1 cellular context compared by ENCODE assay signal in the genomic region with DNA sequence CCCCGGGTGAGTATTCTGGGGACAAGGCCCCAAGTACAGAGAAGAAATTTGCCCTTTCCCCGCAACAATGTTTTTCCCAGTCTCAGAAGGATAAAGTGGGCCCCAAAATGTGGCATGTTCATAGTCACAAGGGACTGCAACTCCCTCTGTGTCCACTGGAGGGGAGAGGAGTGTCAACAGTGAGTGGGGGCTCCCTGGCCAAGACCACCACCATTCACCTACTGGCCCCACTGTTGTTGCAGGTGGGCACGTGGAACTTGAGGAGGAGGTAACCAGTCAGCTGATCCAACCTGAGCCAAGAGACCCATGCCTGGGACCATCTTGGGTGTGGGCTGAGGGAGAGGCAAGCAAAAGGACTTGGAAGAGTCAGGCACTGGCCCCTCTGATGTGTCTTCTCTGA.
TF ChIP-seq lines count a peak whose summit lies in the region.

No MANE protein-coding gene starts in this region.

TF ChIP-seq in H1, 55 proteins besides CTCF, POLR2A, EP300 and RAD21:
- TF ChIP-seq SIX5 (IDR thresholded peaks at IDR 0.05; ENCODE audit: low read depth, low read length) (no peak), SIN3A (conservative IDR thresholded peaks at IDR 0.05 in 1 of 2, IDR thresholded peaks at IDR 0.05 in 1 of 2; ENCODE audit: low read depth in 1 of 2, low read length in 2 of 2) (0 out of 4 replicates have a peak, but pooled peaks of 1 of the 2 experiments have one; percentile 48), CHD2 (IDR thresholded peaks at IDR 0.05; ENCODE audit: low read length) (0 out of 2 replicates have a peak, but pooled peaks have one; percentile 19), POU5F1 (IDR thresholded peaks at IDR 0.05; ENCODE audit: low read depth, low read length) (no peak), POLR2AphosphoS5 (IDR thresholded peaks at IDR 0.05; ENCODE audit: low read depth, low read length) (peak; percentile 39)
- TF ChIP-seq, protein P1, sequence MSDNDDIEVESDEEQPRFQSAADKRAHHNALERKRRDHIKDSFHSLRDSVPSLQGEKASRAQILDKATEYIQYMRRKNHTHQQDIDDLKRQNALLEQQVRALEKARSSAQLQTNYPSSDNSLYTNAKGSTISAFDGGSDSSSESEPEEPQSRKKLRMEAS (IDR thresholded peaks at IDR 0.05) = peak; percentile 59; the same call in 1 of the 2 replicates
